ENCODE assay signal across 8 cellular contexts in the genomic region with DNA sequence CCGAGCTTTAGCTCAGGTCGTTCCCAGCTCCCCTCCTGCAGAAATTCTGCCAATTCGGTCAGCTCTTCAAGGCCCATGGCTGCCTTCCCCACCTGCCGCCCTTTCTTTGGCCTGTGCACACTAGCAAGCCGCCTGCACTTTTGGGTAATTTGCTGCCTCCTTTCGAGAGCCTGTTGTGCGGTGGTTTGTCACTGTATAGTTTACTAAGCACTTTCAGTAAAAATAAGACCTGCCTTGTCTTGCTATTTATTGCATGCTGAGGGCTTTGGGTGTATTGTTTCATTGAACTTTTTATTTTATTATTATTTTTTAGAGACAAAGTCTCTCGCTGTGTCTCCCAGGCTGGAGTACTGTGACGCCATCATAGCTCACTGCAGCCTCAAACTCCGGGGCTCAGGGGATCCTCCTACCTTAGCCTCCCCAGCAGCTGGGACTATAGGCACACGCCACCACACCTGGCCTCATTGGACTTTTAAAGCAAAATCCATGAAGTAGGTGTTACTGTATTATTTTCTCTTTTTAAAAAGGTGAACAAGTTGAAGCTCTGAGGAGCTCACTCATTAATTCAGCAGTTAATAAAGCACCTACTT. TPM values are rescaled to one million over a fixed set of nuclear protein-coding genes. Genes with fewer than 3 reads are reported as not detected.
A peak's percentile ranks its signal among the peaks of the same experiment; 100 is the strongest.
DNase-seq lines count a peak whose midpoint lies in the region; ATAC-seq and TF ChIP-seq lines count a peak whose summit lies in the region.

No MANE protein-coding gene starts in this region.

- H3K27me3 ChIP-seq in iPS-15b (ENCODE audit: control insufficient read depth, insufficient read depth, low read length): no peaks in the 10 kb centered on the region

- intact Hi-C loops in activated B cell treated with CpG ODN at 0.5 μM for 24 hours (cut with micrococcal nuclease): no loop called here

- H3K27me3 Mint-ChIP-seq in activated B cell treated with CpG ODN at 0.5 μM for 24 hours: peaks cover 9% of the 10 kb centered on the region
- peaks cover 11 to 23% of the 10 kb centered on the region in 2 donors for H3K27me3 Mint-ChIP-seq in stimulated activated naive B cell treated with anti-CD40 and anti-IgM and Interleukin-4, amounts not matched to agents 10 μg/mL and 1 μg/mL and 100 μg/mL, for 72 hours

- H3K4me3 Mint-ChIP-seq in activated B cell treated with CpG ODN at 0.5 μM for 24 hours: peak overlapping the region; percentile 76
- peak overlapping the region; percentile 87 to 89 for H3K4me3 Mint-ChIP-seq in stimulated activated naive B cell treated with anti-CD40 and anti-IgM and Interleukin-4, amounts not matched to agents 10 μg/mL and 1 μg/mL and 100 μg/mL, for 72 hours

- H3K36me3 ChIP-seq in iPS-15b (ENCODE audit: control insufficient read depth, insufficient read depth, low read length): no peaks in the 10 kb centered on the region

- H3K9me3 ChIP-seq in iPS-15b (ENCODE audit: control insufficient read depth, insufficient read depth, low read length): no peaks in the 10 kb centered on the region

- no peak for TF ChIP-seq CTCF in activated B cell treated with CpG ODN at 0.5 μM for 24 hours (IDR thresholded peaks at IDR 0.05)

- POLR2A ChIA-PET in activated B cell treated with CpG ODN at 0.5 μM for 24 hours (lab: Charles Lee): interaction anchor here (0.6 to 1.2 kb wide), 2 partner anchors 77 to 595 kb away, joined by 3 to 10 read pairs; a partner anchor contains a TSS

- peaks cover 15% of the 10 kb centered on the region for H3K4me1 ChIP-seq in iPS-15b (ENCODE audit: control insufficient read depth, insufficient read depth, low read length)

- DNase-seq in NCI-H1092 treated with DMSO at 0.1 percent for 48 hours (lab: John Stamatoyannopoulos, UW): peak; percentile 57
- no peak for DNase-seq in NCI-H1092 (lab: John Stamatoyannopoulos, UW)
- DNase-seq in activated B cell treated with CpG ODN at 0.5 μM for 24 hours: no peak
- DNase-seq in stimulated activated naive B cell treated with anti-CD40 and anti-IgM and Interleukin-4, amounts not matched to agents 10 μg/mL and 1 μg/mL and 100 μg/mL, for 72 hours: no peak
- no peak for DNase-seq in DMS79 treated with DMSO at 0.1 percent for 48 hours (lab: John Stamatoyannopoulos, UW)
- DNase-seq in SIG-M5 treated with dmso at 0.1 percent for 504 hours (lab: John Stamatoyannopoulos, UW; ENCODE audit: unreplicated experiment): no peak

- H3K27ac Mint-ChIP-seq in activated B cell treated with CpG ODN at 0.5 μM for 24 hours: no peak overlapping the region
- H3K27ac Mint-ChIP-seq in stimulated activated naive B cell treated with anti-CD40 and anti-IgM and Interleukin-4, amounts not matched to agents 10 μg/mL and 1 μg/mL and 100 μg/mL, for 72 hours: peak overlapping the region; percentile 75

- peaks cover 15% of the 10 kb centered on the region for H3K4me1 Mint-ChIP-seq in activated B cell treated with CpG ODN at 0.5 μM for 24 hours
- peaks cover 22 to 30% of the 10 kb centered on the region in 2 donors for H3K4me1 Mint-ChIP-seq in stimulated activated naive B cell treated with anti-CD40 and anti-IgM and Interleukin-4, amounts not matched to agents 10 μg/mL and 1 μg/mL and 100 μg/mL, for 72 hours

- ATAC-seq in activated B cell treated with CpG ODN at 0.5 μM for 24 hours (ENCODE audit: low read depth): no peak
- peak in 1 of 2 donors; percentile 40 for ATAC-seq in stimulated activated naive B cell treated with anti-CD40 and anti-IgM and Interleukin-4, amounts not matched to agents 10 μg/mL and 1 μg/mL and 100 μg/mL, for 72 hours (replicated peaks)
- ATAC-seq in HG03045 (IDR thresholded peaks at IDR 0.05; ENCODE audit: unreplicated experiment): no peak

- CTCF ChIA-PET in activated B cell treated with CpG ODN at 0.5 μM for 24 hours (lab: Charles Lee): interaction anchor here (1.4 kb wide), 1 partner anchor 20 kb away, joined by 3 read pairs; no protein-coding TSS in a partner anchor

- H3K4me3 ChIP-seq in iPS-15b (ENCODE audit: low read depth, low read length): peak overlapping the region; percentile 36

- H3K9ac ChIP-seq in iPS-15b (ENCODE audit: low read depth, low read length): no peak overlapping the region

- no peaks in the 10 kb centered on the region for H3K36me3 Mint-ChIP-seq in activated B cell treated with CpG ODN at 0.5 μM for 24 hours (ENCODE audit: low read depth)
- peaks cover 4 to 12% of the 10 kb centered on the region in 2 donors for H3K36me3 Mint-ChIP-seq in stimulated activated naive B cell treated with anti-CD40 and anti-IgM and Interleukin-4, amounts not matched to agents 10 μg/mL and 1 μg/mL and 100 μg/mL, for 72 hours

- H3K9me3 Mint-ChIP-seq in activated B cell treated with CpG ODN at 0.5 μM for 24 hours: no peaks in the 10 kb centered on the region
- H3K9me3 Mint-ChIP-seq in stimulated activated naive B cell treated with anti-CD40 and anti-IgM and Interleukin-4, amounts not matched to agents 10 μg/mL and 1 μg/mL and 100 μg/mL, for 72 hours: no peaks in the 10 kb centered on the region

RNA-seq across cellular contexts. Expression of a gene that starts 1.1 kb away (rescaled TPM):
- 0.49 TPM in 1 of 2 replicates, not detected in the other for total RNA-seq in activated B cell treated with CpG ODN at 0.5 μM for 24 hours

RNA-seq across cellular contexts. Expression of a gene that starts 39.0 kb away (rescaled TPM):
- 0.11 and 0.17 TPM in 2 replicates for total RNA-seq in activated B cell treated with CpG ODN at 0.5 μM for 24 hours
